ENCODE assay signal across 15 cellular contexts in the genomic region with DNA sequence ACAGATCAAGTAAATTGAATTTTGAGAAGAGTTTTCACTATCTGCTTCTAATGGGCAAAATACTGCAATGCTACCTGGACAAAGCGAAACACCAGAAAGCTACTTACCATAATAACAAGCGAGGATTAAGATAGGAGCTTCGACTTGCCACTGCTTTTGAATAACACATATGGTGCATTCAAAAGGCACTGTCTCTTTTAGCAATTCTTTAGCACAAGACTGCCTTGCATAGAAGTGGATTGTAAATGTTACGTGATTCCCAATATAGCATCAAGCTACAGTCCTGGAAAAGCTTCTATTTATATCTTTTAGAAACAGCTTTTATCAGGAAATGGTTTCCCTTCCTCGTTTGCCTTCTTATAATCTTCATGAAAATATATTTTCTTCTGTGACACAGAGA.
"Had no signal": no experiment of that assay in that cellular context is flagged by ENCODE, and none has a peak within 500 bp of the region (broad histone marks: within the 10 kb centered on the region; RNA-seq: fewer than 3 reads in every experiment).

No MANE protein-coding gene starts in this region.

- H3K27me3 Mint-ChIP-seq: activated CD4-positive, alpha-beta T cell treated with anti-CD3 and anti-CD28 coated beads, Interleukin-2, amount 10 ng/mL, durations not matched to agents 24 days and 14 days; activated naive CD8-positive, alpha-beta T cell treated with anti-CD3 and anti-CD28 coated beads, Interleukin-2, amount 10 ng/mL, durations not matched to agents 7 days and 5 days; effector memory CD8-positive, alpha-beta T cell; naive thymus-derived CD4-positive, alpha-beta T cell; stimulated activated naive CD8-positive, alpha-beta T cell treated with anti-CD3 and anti-CD28 coated beads, Interleukin-15, Interleukin-2, amounts not matched to agents 100 ng/mL and 50 ng/mL, for 24 hours had no signal

- H3K4me3 ChIP-seq: testis had no signal

- H3K27ac ChIP-seq: brain microvascular endothelial cell, epithelial cell of prostate, testis had no signal

- ATAC-seq: effector memory CD8-positive, alpha-beta T cell; left lobe of liver; naive thymus-derived CD4-positive, alpha-beta T cell had no signal

- H3K4me1 ChIP-seq: testis had no signal

- H3K36me3 ChIP-seq: brain microvascular endothelial cell had no signal

- H3K4me1 Mint-ChIP-seq: activated CD4-positive, alpha-beta T cell treated with anti-CD3 and anti-CD28 coated beads, Interleukin-2, amount 10 ng/mL, durations not matched to agents 24 days and 14 days; activated naive CD8-positive, alpha-beta T cell treated with anti-CD3 and anti-CD28 coated beads, Interleukin-2, amount 10 ng/mL, durations not matched to agents 7 days and 5 days; naive thymus-derived CD4-positive, alpha-beta T cell had no signal

- H3K9me3 ChIP-seq: testis had no signal

- H3K4me3 Mint-ChIP-seq: activated CD4-positive, alpha-beta T cell treated with anti-CD3 and anti-CD28 coated beads, Interleukin-2, amount 10 ng/mL, durations not matched to agents 24 days and 14 days; activated naive CD8-positive, alpha-beta T cell treated with anti-CD3 and anti-CD28 coated beads, Interleukin-2, amount 10 ng/mL, durations not matched to agents 7 days and 5 days; effector memory CD8-positive, alpha-beta T cell; naive thymus-derived CD4-positive, alpha-beta T cell; stimulated activated naive CD8-positive, alpha-beta T cell treated with anti-CD3 and anti-CD28 coated beads, Interleukin-15, Interleukin-2, amounts not matched to agents 100 ng/mL and 50 ng/mL, for 24 hours had no signal

- DNase-seq: activated CD4-positive, alpha-beta T cell treated with anti-CD3 and anti-CD28 coated beads, Interleukin-2, amount 10 ng/mL, durations not matched to agents 24 days and 14 days; activated CD8-positive, alpha-beta memory T cell treated with anti-CD3 and anti-CD28 coated beads, Interleukin-2, amount 50 U/mL, for 48 hours; activated naive CD8-positive, alpha-beta T cell treated with anti-CD3 and anti-CD28 coated beads, Interleukin-2, amount 10 ng/mL, durations not matched to agents 7 days and 5 days; brain microvascular endothelial cell; dermis blood vessel endothelial cell; effector memory CD8-positive, alpha-beta T cell; foreskin melanocyte; naive thymus-derived CD4-positive, alpha-beta T cell; nucleus accumbens; posterior cingulate gyrus; small intestine; testis had no signal

- H3K9me3 Mint-ChIP-seq: activated naive CD8-positive, alpha-beta T cell treated with anti-CD3 and anti-CD28 coated beads, Interleukin-2, amount 10 ng/mL, durations not matched to agents 7 days and 5 days had no signal

- H3K36me3 Mint-ChIP-seq: activated naive CD8-positive, alpha-beta T cell treated with anti-CD3 and anti-CD28 coated beads, Interleukin-2, amount 10 ng/mL, durations not matched to agents 7 days and 5 days; naive thymus-derived CD4-positive, alpha-beta T cell had no signal

- H3K27ac Mint-ChIP-seq: activated CD4-positive, alpha-beta T cell treated with anti-CD3 and anti-CD28 coated beads, Interleukin-2, amount 10 ng/mL, durations not matched to agents 24 days and 14 days; activated naive CD8-positive, alpha-beta T cell treated with anti-CD3 and anti-CD28 coated beads, Interleukin-2, amount 10 ng/mL, durations not matched to agents 7 days and 5 days; effector memory CD8-positive, alpha-beta T cell; naive thymus-derived CD4-positive, alpha-beta T cell; stimulated activated naive CD8-positive, alpha-beta T cell treated with anti-CD3 and anti-CD28 coated beads, Interleukin-15, Interleukin-2, amounts not matched to agents 100 ng/mL and 50 ng/mL, for 24 hours had no signal

- FAIRE-seq: small intestine had no signal

- H3K27me3 ChIP-seq: brain microvascular endothelial cell, testis had no signal
